Comparison of ENCODE assay signal across 8 cellular contexts in the genomic region with DNA sequence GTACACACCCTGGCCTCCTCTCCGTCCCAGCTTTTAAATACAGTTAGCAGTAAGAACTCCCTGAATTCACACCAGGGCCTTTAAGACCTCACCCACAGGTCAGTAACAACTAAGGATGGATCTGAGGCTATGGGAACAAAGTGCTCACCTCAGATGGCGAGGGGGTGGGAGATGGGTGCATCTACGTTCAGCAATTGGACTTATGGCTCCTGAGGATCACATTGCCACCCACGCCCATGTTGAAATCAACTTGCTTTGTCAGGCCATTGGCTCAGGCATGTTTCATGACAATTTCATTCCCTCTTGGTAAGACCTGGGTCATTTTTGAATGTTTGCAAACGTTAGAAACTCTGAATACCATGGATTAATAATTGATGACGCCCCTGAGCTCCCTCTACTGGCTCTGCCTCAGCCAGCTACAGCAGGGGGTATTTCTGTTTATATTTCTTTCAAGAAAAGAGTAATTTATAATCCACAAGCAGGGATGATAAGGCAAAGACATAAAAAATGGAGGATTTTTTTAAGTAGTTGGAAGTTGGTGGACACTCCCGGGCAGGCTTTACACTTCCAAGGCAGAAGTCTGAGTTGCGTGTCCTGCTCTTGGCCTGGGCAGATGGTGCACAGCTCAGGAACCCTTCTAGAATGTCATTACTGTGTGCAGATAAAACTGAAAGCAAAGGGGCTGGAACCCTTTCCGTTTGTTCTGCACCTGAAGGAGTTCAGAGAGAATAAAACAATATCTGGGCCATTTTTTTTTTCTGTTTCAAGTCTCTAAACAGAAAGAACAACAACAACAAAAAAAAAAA. TPM values are rescaled to one million over a fixed set of nuclear protein-coding genes. Genes with fewer than 3 reads are reported as not detected.
DNase-seq lines count a peak whose midpoint lies in the region; TF ChIP-seq lines count a peak whose summit lies in the region.

No MANE protein-coding gene starts in this region.

- no peak for TF ChIP-seq POLR2A in testis (IDR thresholded peaks at IDR 0.05)

- H3K36me3 ChIP-seq in muscle layer of duodenum (ENCODE audit: control insufficient read depth in 1 of 2, insufficient read depth in 2 of 2, low read length in 2 of 2) = no peaks in the 10 kb centered on the region
- no peaks in the 10 kb centered on the region for H3K36me3 ChIP-seq in testis (ENCODE audit: low read depth, missing control alignments)

- H3K9me3 ChIP-seq in muscle layer of duodenum (ENCODE audit: control insufficient read depth in 1 of 2, low read length in 2 of 2) (no peaks in the 10 kb centered on the region), testis (no peaks in the 10 kb centered on the region)

- peaks cover 8% of the 10 kb centered on the region; the same call in 1 of the 2 replicates for H3K27me3 Mint-ChIP-seq in HFFc6 (ENCODE audit: insufficient read depth)
- H3K27me3 Mint-ChIP-seq in T-helper 2 cell treated with Interferon-gamma antibody and Interleukin-4, amounts not matched to agents 5 μg/mL and 100 μg/mL, for 36 hours (ENCODE audit: low read depth) = peaks cover 3% of the 10 kb centered on the region

- DNase-seq in HFFc6 (no peak), testis (no peak), T-helper 9 cell (no peak), amygdala (lab: John Stamatoyannopoulos, UW) (no peak)
- no peak for DNase-seq in T-helper 2 cell treated with Interferon-gamma antibody and Interleukin-4, amounts not matched to agents 5 μg/mL and 100 μg/mL, for 36 hours (ENCODE audit: low spot score)
- no peak for DNase-seq in stimulated activated CD4-positive, alpha-beta T cell treated with anti-CD3 and anti-CD28 coated beads, Interleukin-4, amount 100 ng/mL, for 24 hours

- no peaks in the 10 kb centered on the region for H3K36me3 Mint-ChIP-seq in HFFc6 (ENCODE audit: low read depth)
- H3K36me3 Mint-ChIP-seq in T-helper 2 cell treated with Interferon-gamma antibody and Interleukin-4, amounts not matched to agents 5 μg/mL and 100 μg/mL, for 36 hours (ENCODE audit: low read depth) = peaks cover 9% of the 10 kb centered on the region

- no peak overlapping the region for H3K4me3 Mint-ChIP-seq in HFFc6
- H3K4me3 Mint-ChIP-seq in T-helper 2 cell treated with Interferon-gamma antibody and Interleukin-4, amounts not matched to agents 5 μg/mL and 100 μg/mL, for 36 hours = peak overlapping the region; percentile 71

- H3K27ac Mint-ChIP-seq in HFFc6 = no peak overlapping the region
- peak overlapping the region; percentile 87 for H3K27ac Mint-ChIP-seq in T-helper 2 cell treated with Interferon-gamma antibody and Interleukin-4, amounts not matched to agents 5 μg/mL and 100 μg/mL, for 36 hours

- H3K4me1 ChIP-seq in muscle layer of duodenum (ENCODE audit: control insufficient read depth in 1 of 2, insufficient read depth in 2 of 2, low read length in 2 of 2) = peaks cover 8 to 44% of the 10 kb centered on the region in 2 donors
- peaks cover 21% of the 10 kb centered on the region for H3K4me1 ChIP-seq in testis

- no peaks in the 10 kb centered on the region for H3K9me3 Mint-ChIP-seq in HFFc6
- H3K9me3 Mint-ChIP-seq in T-helper 2 cell treated with Interferon-gamma antibody and Interleukin-4, amounts not matched to agents 5 μg/mL and 100 μg/mL, for 36 hours = peaks cover 4% of the 10 kb centered on the region

- H3K27ac ChIP-seq in muscle layer of duodenum (ENCODE audit: low read length) (peak overlapping the region; percentile 62), testis (no peak overlapping the region)

- intact Hi-C loops in testis (cut with DNase I; ENCODE audit: low total_unique reads) = no loop called here

- H3K27me3 ChIP-seq in muscle layer of duodenum (ENCODE audit: low read depth, low read length) = no peaks in the 10 kb centered on the region
- no peaks in the 10 kb centered on the region for H3K27me3 ChIP-seq in testis

- H3K4me3 ChIP-seq in muscle layer of duodenum (ENCODE audit: low read depth in 1 of 2, low read length in 2 of 2) (no peak overlapping the region), testis (no peak overlapping the region)

- peaks cover 25% of the 10 kb centered on the region for H3K4me1 Mint-ChIP-seq in HFFc6 (ENCODE audit: low read depth)
- H3K4me1 Mint-ChIP-seq in T-helper 2 cell treated with Interferon-gamma antibody and Interleukin-4, amounts not matched to agents 5 μg/mL and 100 μg/mL, for 36 hours (ENCODE audit: low read depth) = peaks cover 55% of the 10 kb centered on the region

- TF ChIP-seq CTCF in GM12873 (IDR thresholded peaks at IDR 0.05; ENCODE audit: insufficient read depth, low read depth, low read length, missing control alignments) (peak; percentile 36), HFFc6 (IDR thresholded peaks at IDR 0.05) (peak; percentile 59), testis (IDR thresholded peaks at IDR 0.05) (no peak)

- 74 to 75% methylated on average over 9 of the region's 9 CpGs for WGBS in testis, 2 donors

RNA-seq across cellular contexts. Expression of a gene that starts 13.7 kb away (rescaled TPM):
- 10 to 100 TPM; 20.7 to 42.7 (median 36.3) TPM for total RNA-seq in HFFc6 (2021; fragmentation: NEBNext Ultra II Directional; extraction: Animal tissue kit (Norgen Biotek cat#: 25700))
- 10 to 100 TPM; 31.7 to 39.9 TPM for total RNA-seq in testis
- 40.3 TPM for polyA plus RNA-seq in testis (ENCODE audit: insufficient read depth, low read depth, low replicate concordance)

Comparison
In these comparisons a context has a peak if more than half of its experiments do, and no peak if none do; other contexts are left out.
1. CTCF ChIP-seq: peak in GM12873 (single experiment) and HFFc6 (single experiment); none in testis (0 of 3).